8 cellular contexts compared by ENCODE assay signal in the genomic region with DNA sequence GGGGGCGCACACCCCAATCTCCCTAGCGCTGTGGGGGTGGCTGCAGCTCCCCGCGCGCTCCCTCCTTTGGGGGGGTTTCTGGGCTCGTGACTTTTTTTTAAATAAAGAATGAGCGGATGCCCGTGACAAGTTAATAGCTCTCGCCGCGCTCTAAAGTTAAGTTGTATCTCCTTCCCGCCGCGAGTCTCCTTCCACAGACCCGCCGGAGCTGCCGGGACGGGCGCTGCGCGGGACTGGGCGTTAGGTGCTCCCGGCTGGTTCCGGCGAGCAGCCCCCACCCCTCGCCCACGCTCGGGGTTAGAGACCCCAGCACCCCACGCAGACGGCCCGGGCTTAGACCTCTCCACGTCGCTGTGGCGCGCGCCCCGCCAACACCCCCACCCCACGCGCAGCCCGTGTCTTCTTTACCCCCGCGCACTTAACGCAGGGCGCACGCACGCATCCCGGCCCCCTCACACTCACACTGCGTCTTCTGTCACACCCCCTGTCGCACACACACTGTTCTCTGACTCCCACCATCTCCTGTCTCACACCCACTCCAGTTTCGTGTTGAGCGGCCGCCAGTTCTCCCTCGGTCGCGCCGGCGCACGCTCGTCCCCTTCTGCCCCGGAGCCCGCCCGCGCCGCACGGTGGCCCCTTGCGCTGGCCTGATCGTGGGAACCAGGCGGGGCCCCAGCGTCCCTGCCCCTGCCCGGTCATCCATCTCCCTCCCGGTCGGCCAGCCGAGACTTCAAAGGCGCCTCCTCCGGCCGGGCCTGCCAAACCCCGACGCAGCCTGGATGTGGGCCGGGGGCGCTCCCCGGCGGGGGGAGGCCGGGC.
DNase-seq lines count a peak whose midpoint lies in the region; ATAC-seq, FAIRE-seq and TF ChIP-seq lines count a peak whose summit lies in the region.

No MANE protein-coding gene starts in this region.

- peak overlapping the region; percentile 79 for H3K4me3 ChIP-seq in A673 (ENCODE audit: low read depth, low read length, poor library complexity, severe bottlenecking)
- H3K4me3 ChIP-seq in SJSA1, result peak overlapping the region; percentile 72

- peak; percentile 10 for ATAC-seq in GM19438 (IDR thresholded peaks at IDR 0.05; ENCODE audit: low read depth, unreplicated experiment)

- peak overlapping the region; percentile 93 for H3K27ac Mint-ChIP-seq in chondrocyte (ENCODE audit: unreplicated experiment)

- H3K9me3 ChIP-seq in A673 (ENCODE audit: low read depth, low read length, poor library complexity, severe bottlenecking) (no peaks in the 10 kb centered on the region), SJSA1 (replicated peaks) (peaks cover 7% of the 10 kb centered on the region)

- TF ChIP-seq CTCF in A673 (conservative IDR thresholded peaks at IDR 0.05; ENCODE audit: low read depth, low read length) (no peak), chondrocyte (IDR thresholded peaks at IDR 0.05) (no peak)

- no peaks in the 10 kb centered on the region for H3K27me3 Mint-ChIP-seq in chondrocyte (ENCODE audit: low read depth)

- intact Hi-C loops in A673 (cut with micrococcal nuclease; ENCODE audit: unreplicated experiment), result no loop called here

- peaks cover 2% of the 10 kb centered on the region for H3K36me3 Mint-ChIP-seq in chondrocyte (ENCODE audit: low read depth)

- FAIRE-seq in RCC 7860 (lab: Jason Lieb, UNC), result no peak

- H3K4me1 ChIP-seq in A673 (ENCODE audit: insufficient read depth, low read length, poor library complexity, severe bottlenecking) (peaks cover 6% of the 10 kb centered on the region), SJSA1 (replicated peaks) (peaks cover 45% of the 10 kb centered on the region)

- no peaks in the 10 kb centered on the region for H3K36me3 ChIP-seq in A673 (ENCODE audit: insufficient read depth, low read length, poor library complexity, severe bottlenecking)
- peaks cover 43% of the 10 kb centered on the region for H3K36me3 ChIP-seq in SJSA1

- H3K27ac ChIP-seq in A673 (ENCODE audit: low read depth, low read length, poor library complexity, severe bottlenecking) (peak overlapping the region; percentile 81), SJSA1 (peak overlapping the region; percentile 90)

- peak overlapping the region; percentile 93 for H3K4me3 Mint-ChIP-seq in chondrocyte (ENCODE audit: unreplicated experiment)

- DNase-seq in A673 (ENCODE audit: low spot score) (peak; percentile 71), SJSA1 (ENCODE audit: low read depth in 1 of 2, low spot score in 2 of 2) (peak; percentile 100), chondrocyte (ENCODE audit: low spot score) (no peak), kidney tubule cell (ENCODE audit: low spot score) (peak; percentile 73), RCC 7860 (ENCODE audit: low spot score) (no peak), T-helper 9 cell (no peak)
- DNase-seq in stimulated activated CD4-positive, alpha-beta T cell treated with anti-CD3 and anti-CD28 coated beads, TNF-alpha, amount 100 ng/mL, for 4 hours (ENCODE audit: low read depth in 3 of 3), result peak in 2 of 3 experiments; percentile 4 to 11

- POLR2A ChIA-PET in A673 (lab: Charles Lee; ENCODE audit: low non-redundant PET), result no interaction called here

- H3K27me3 ChIP-seq in A673 (replicated peaks; ENCODE audit: insufficient read depth, low read depth, low read length, poor library complexity), result no peaks in the 10 kb centered on the region
- no peaks in the 10 kb centered on the region for H3K27me3 ChIP-seq in SJSA1 (replicated peaks)

- H3K4me1 Mint-ChIP-seq in chondrocyte (ENCODE audit: low read depth), result peaks cover 16% of the 10 kb centered on the region

- no TSS peak for BruUV-seq in A673 (replicated peaks; lab: Mats Ljungman, UMichigan)

- CTCF ChIA-PET in A673 (lab: Charles Lee), result no interaction called here

- H3K9me3 Mint-ChIP-seq in chondrocyte (ENCODE audit: low read depth), result no peaks in the 10 kb centered on the region

Comparison
In these comparisons a context has a peak if more than half of its experiments do, and no peak if none do; other contexts are left out.
1. DNase-seq: peak in A673 (single experiment), SJSA1 (2 of 2), kidney tubule cell (single experiment) and stimulated activated CD4-positive, alpha-beta T cell treated with anti-CD3 and anti-CD28 coated beads, TNF-alpha, amount 100 ng/mL, for 4 hours (2 of 3); none in chondrocyte (single experiment), RCC 7860 (single experiment) and T-helper 9 cell (single experiment).